Comparison of ENCODE assay signal across 24 cellular contexts in genomic region chr19:48833049-48833448, GRCh38.
"Had no signal": no experiment of that assay in that cellular context is flagged by ENCODE, and none has a peak within 500 bp of the region (broad histone marks: within the 10 kb centered on the region; RNA-seq: fewer than 3 reads in every experiment).

No MANE protein-coding gene starts in this region.

- H3K27me3 Mint-ChIP-seq: memory B cell, progenitor cell of endocrine pancreas had no signal

- H3K4me2 ChIP-seq: smooth muscle cell had no signal

- H3K36me3 ChIP-seq: thyroid gland had no signal

- DNase-seq: effector CD8-positive, alpha-beta T cell; erythroblast; head of caudate nucleus; mucosa of descending colon; naive B cell; occipital lobe; stimulated activated CD4-positive, alpha-beta T cell treated with anti-CD3 and anti-CD28 coated beads, Interleukin-12 subunit alpha, Interleukin-12 subunit beta, amount 100 ng/mL, for 4 hours; stimulated activated CD4-positive, alpha-beta T cell treated with anti-CD3 and anti-CD28 coated beads, Interleukin-1b, Interleukin-23, amount 100 ng/mL, for 48 hours; stimulated activated CD4-positive, alpha-beta T cell treated with anti-CD3 and anti-CD28 coated beads, Interleukin-4, amount 100 ng/mL, for 1 hour; stimulated activated CD8-positive, alpha-beta memory T cell treated with anti-CD3 and anti-CD28 coated beads, Interleukin-4, amount 100 ng/mL, for 48 hours; stimulated activated naive CD4-positive, alpha-beta T cell; stomach; thyroid gland; trophoblast cell had no signal

- H3K36me3 Mint-ChIP-seq: memory B cell, naive B cell had no signal

- H3K9me3 ChIP-seq: mucosa of descending colon, stomach, thyroid gland, vagina had no signal

- H3K27me3 ChIP-seq: thyroid gland, vagina had no signal

- H3K4me1 ChIP-seq: parathyroid adenoma had no signal

- H2AFZ ChIP-seq: parathyroid adenoma had no signal

- ATAC-seq: left lobe of liver, mucosa of descending colon, sciatic nerve had no signal

- H3K4me3 Mint-ChIP-seq: memory B cell, mesothelial cell of epicardium had no signal

- H3K4me3 ChIP-seq: lung, mucosa of descending colon, smooth muscle cell, stomach, thyroid gland, vagina had no signal

- H3K27ac Mint-ChIP-seq: mesothelial cell of epicardium, progenitor cell of endocrine pancreas had no signal

- H3K79me2 ChIP-seq: parathyroid adenoma had no signal

- H3K27ac ChIP-seq: parathyroid adenoma, stomach, thyroid gland, vagina had no signal

- H3K9me3 Mint-ChIP-seq: memory B cell, mesothelial cell of epicardium, naive B cell, nephron had no signal
